8 cellular contexts compared by ENCODE assay signal in the genomic region with DNA sequence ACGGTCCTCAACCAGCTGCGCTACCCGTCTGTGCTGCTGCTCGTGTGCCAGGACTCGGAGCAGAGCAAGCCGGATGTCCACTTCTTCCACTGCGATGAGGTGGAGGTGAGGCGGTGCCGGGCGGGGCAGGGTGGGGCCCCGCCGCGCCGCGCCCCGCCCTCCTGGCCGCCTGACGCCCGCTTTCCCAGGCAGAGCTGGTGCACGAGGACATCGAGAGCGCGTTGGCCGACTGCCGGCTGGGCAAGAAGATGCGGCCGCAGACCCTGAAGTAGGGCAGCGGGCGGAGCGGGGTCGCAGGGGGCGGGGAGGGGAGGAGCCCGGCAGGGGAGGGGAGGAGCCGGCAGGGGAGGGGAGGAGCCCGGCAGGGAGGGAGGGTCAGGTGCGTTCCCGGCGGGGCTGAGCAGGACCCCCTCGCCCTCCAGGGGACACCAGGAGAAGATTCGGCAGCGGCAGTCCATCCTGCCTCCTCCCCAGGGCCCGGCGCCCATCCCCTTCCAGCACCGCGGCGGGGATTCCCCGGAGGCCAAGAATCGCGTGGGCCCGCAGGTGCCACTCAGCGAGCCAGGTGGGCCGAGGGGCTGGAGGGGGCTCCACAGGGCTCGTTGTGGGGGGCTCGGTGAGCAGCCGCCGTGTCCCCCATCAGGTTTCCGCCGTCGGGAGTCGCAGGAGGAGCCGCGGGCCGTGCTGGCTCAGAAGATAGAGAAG. TPM values are rescaled to one million over a fixed set of nuclear protein-coding genes. Genes with fewer than 3 reads are reported as not detected.
DNase-seq lines count a peak whose midpoint lies in the region; ATAC-seq lines count a peak whose summit lies in the region.

No MANE protein-coding gene starts in this region.

- peak in 2 of 3 donors; percentile 35 to 66 for DNase-seq in CD4-positive, CD25-positive, alpha-beta regulatory T cell
- DNase-seq in activated CD8-positive, alpha-beta T cell treated with anti-CD3 and anti-CD28 coated beads, Interleukin-2, amount 10 ng/mL, durations not matched to agents 7 days and 5 days = peak; percentile 44
- no peak for DNase-seq in cortex of kidney (lab: John Stamatoyannopoulos, UW)
- no peak for DNase-seq in pons (ENCODE audit: low spot score)

- POLR2A ChIA-PET in activated CD8-positive, alpha-beta T cell treated with anti-CD3 and anti-CD28 coated beads, Interleukin-2, amount 10 ng/mL, durations not matched to agents 7 days and 5 days (lab: Charles Lee) = interaction anchor here (0.6 to 0.7 kb wide), 2 partner anchors 404 to 499 kb away, joined by 3 to 4 read pairs; no protein-coding TSS in a partner anchor

- no peaks in the 10 kb centered on the region for H3K36me3 ChIP-seq in CD4-positive, CD25-positive, alpha-beta regulatory T cell (ENCODE audit: control insufficient read depth, insufficient read depth, low read length)
- H3K36me3 ChIP-seq in HUES6 (ENCODE audit: control insufficient read depth, insufficient read depth, low read length) (no peaks in the 10 kb centered on the region; the same call in 1 of the 2 replicates), iPS-20b (ENCODE audit: insufficient read depth, low read depth, low read length) (no peaks in the 10 kb centered on the region)

- H3K27me3 ChIP-seq in CD4-positive, CD25-positive, alpha-beta regulatory T cell (ENCODE audit: control insufficient read depth, insufficient read depth, low read length) = no peaks in the 10 kb centered on the region
- H3K27me3 ChIP-seq in HUES6 (ENCODE audit: control insufficient read depth, insufficient read depth, low read length) = peaks cover 27% of the 10 kb centered on the region; the same call in 1 of the 2 replicates
- H3K27me3 ChIP-seq in iPS-20b (ENCODE audit: insufficient read depth, low read length) = peaks cover 36% of the 10 kb centered on the region

- H3K4me1 ChIP-seq in CD4-positive, CD25-positive, alpha-beta regulatory T cell (ENCODE audit: control insufficient read depth, insufficient read depth, low read length, poor library complexity, severe bottlenecking) = peaks cover 37% of the 10 kb centered on the region
- peaks cover 5% of the 10 kb centered on the region for H3K4me1 ChIP-seq in HUES6 (ENCODE audit: control insufficient read depth, insufficient read depth, low read length)
- no peaks in the 10 kb centered on the region for H3K4me1 ChIP-seq in iPS-20b (ENCODE audit: insufficient read depth, low read length)

- CTCF ChIA-PET in activated CD8-positive, alpha-beta T cell treated with anti-CD3 and anti-CD28 coated beads, Interleukin-2, amount 10 ng/mL, durations not matched to agents 7 days and 5 days (lab: Charles Lee) = interaction anchor here (1.0 to 2.2 kb wide), 3 partner anchors 10 to 166 kb away, joined by 3 to 5 read pairs (median 4); no protein-coding TSS in a partner anchor

- H3K9me3 ChIP-seq in CD4-positive, CD25-positive, alpha-beta regulatory T cell (ENCODE audit: control insufficient read depth in 2 of 2, low read length in 2 of 2) = no peaks in the 10 kb centered on the region
- no peaks in the 10 kb centered on the region for H3K9me3 ChIP-seq in HUES6 (ENCODE audit: control insufficient read depth, insufficient read depth, low read depth, low read length)
- H3K9me3 ChIP-seq in iPS-20b (ENCODE audit: insufficient read depth, low read depth, low read length) = no peaks in the 10 kb centered on the region

- H3K9ac ChIP-seq in HUES6 (ENCODE audit: low read length) = no peak overlapping the region
- no peak overlapping the region for H3K9ac ChIP-seq in iPS-20b (ENCODE audit: low read depth, low read length)

- no peak overlapping the region for H3K27ac ChIP-seq in CD4-positive, CD25-positive, alpha-beta regulatory T cell (ENCODE audit: insufficient read depth, low read length, poor library complexity, severe bottlenecking)
- H3K27ac ChIP-seq in HUES6 (ENCODE audit: low read depth, low read length) (no peak overlapping the region), iPS-20b (ENCODE audit: low read length) (no peak overlapping the region)

- no peak overlapping the region for H3K27ac Mint-ChIP-seq in CD4-positive, CD25-positive, alpha-beta regulatory T cell
- no peak overlapping the region for H3K27ac Mint-ChIP-seq in activated CD8-positive, alpha-beta T cell treated with anti-CD3 and anti-CD28 coated beads, Interleukin-2, amount 10 ng/mL, durations not matched to agents 7 days and 5 days

- H3K9me3 Mint-ChIP-seq in CD4-positive, CD25-positive, alpha-beta regulatory T cell = no peaks in the 10 kb centered on the region
- no peaks in the 10 kb centered on the region for H3K9me3 Mint-ChIP-seq in activated CD8-positive, alpha-beta T cell treated with anti-CD3 and anti-CD28 coated beads, Interleukin-2, amount 10 ng/mL, durations not matched to agents 7 days and 5 days (ENCODE audit: insufficient read depth)

- peaks cover 13% of the 10 kb centered on the region for H3K27me3 Mint-ChIP-seq in CD4-positive, CD25-positive, alpha-beta regulatory T cell
- H3K27me3 Mint-ChIP-seq in activated CD8-positive, alpha-beta T cell treated with anti-CD3 and anti-CD28 coated beads, Interleukin-2, amount 10 ng/mL, durations not matched to agents 7 days and 5 days (ENCODE audit: low read depth) = peaks cover 25% of the 10 kb centered on the region

- H3K36me3 Mint-ChIP-seq in CD4-positive, CD25-positive, alpha-beta regulatory T cell = no peaks in the 10 kb centered on the region
- no peaks in the 10 kb centered on the region for H3K36me3 Mint-ChIP-seq in activated CD8-positive, alpha-beta T cell treated with anti-CD3 and anti-CD28 coated beads, Interleukin-2, amount 10 ng/mL, durations not matched to agents 7 days and 5 days (ENCODE audit: low read depth)

- H3K4me1 Mint-ChIP-seq in CD4-positive, CD25-positive, alpha-beta regulatory T cell = peaks cover 0 to 23% (median 9%) of the 10 kb centered on the region in 4 donors
- H3K4me1 Mint-ChIP-seq in activated CD8-positive, alpha-beta T cell treated with anti-CD3 and anti-CD28 coated beads, Interleukin-2, amount 10 ng/mL, durations not matched to agents 7 days and 5 days (ENCODE audit: low read depth) = peaks cover 18% of the 10 kb centered on the region

- H3K4me3 Mint-ChIP-seq in CD4-positive, CD25-positive, alpha-beta regulatory T cell = peak overlapping the region in 1 of 4 donors; percentile 52
- H3K4me3 Mint-ChIP-seq in activated CD8-positive, alpha-beta T cell treated with anti-CD3 and anti-CD28 coated beads, Interleukin-2, amount 10 ng/mL, durations not matched to agents 7 days and 5 days = no peak overlapping the region

- H3K4me3 ChIP-seq in CD4-positive, CD25-positive, alpha-beta regulatory T cell (ENCODE audit: low read depth, low read length) = no peak overlapping the region
- peak overlapping the region; percentile 37; the same call in 1 of the 2 replicates for H3K4me3 ChIP-seq in HUES6 (ENCODE audit: low read depth, low read length)
- peak overlapping the region; percentile 56 for H3K4me3 ChIP-seq in iPS-20b (ENCODE audit: low read length)

- peak; percentile 22 to 69 for ATAC-seq in CD4-positive, CD25-positive, alpha-beta regulatory T cell (ENCODE audit: low read depth in 2 of 2)
- ATAC-seq in activated CD8-positive, alpha-beta T cell treated with anti-CD3 and anti-CD28 coated beads, Interleukin-2, amount 10 ng/mL, durations not matched to agents 7 days and 5 days = peak; percentile 48
- ATAC-seq in HG03342 (IDR thresholded peaks at IDR 0.05; ENCODE audit: unreplicated experiment) = no peak
- no peak for ATAC-seq in HG02884 (IDR thresholded peaks at IDR 0.05; ENCODE audit: unreplicated experiment)

RNA-seq across cellular contexts. Expression of a gene that starts 14.8 kb away (rescaled TPM):
- 11.2 TPM for total RNA-seq in CD4-positive, CD25-positive, alpha-beta regulatory T cell
- polyA plus RNA-seq in CD4-positive, CD25-positive, alpha-beta regulatory T cell = 10 to 100 TPM; 17.4 to 19.4 (median 18.3) TPM
- 10 to 100 TPM; 13.9 to 15.0 TPM for total RNA-seq in activated CD8-positive, alpha-beta T cell treated with anti-CD3 and anti-CD28 coated beads, Interleukin-2, amount 10 ng/mL, durations not matched to agents 7 days and 5 days

RNA-seq across cellular contexts. Expression of a gene that starts 25.2 kb away (rescaled TPM):
- 26.3 TPM for total RNA-seq in CD4-positive, CD25-positive, alpha-beta regulatory T cell
- 10 to 100 TPM; 24.5 to 35.0 (median 27.0) TPM for polyA plus RNA-seq in CD4-positive, CD25-positive, alpha-beta regulatory T cell
- total RNA-seq in activated CD8-positive, alpha-beta T cell treated with anti-CD3 and anti-CD28 coated beads, Interleukin-2, amount 10 ng/mL, durations not matched to agents 7 days and 5 days = 10 to 100 TPM; 27.1 to 29.8 TPM

RNA-seq across cellular contexts. Expression of a gene that starts 25.8 kb away (rescaled TPM):
- total RNA-seq in CD4-positive, CD25-positive, alpha-beta regulatory T cell = 84.1 TPM
- polyA plus RNA-seq in CD4-positive, CD25-positive, alpha-beta regulatory T cell = 10 to 100 TPM; 33.5 to 46.5 (median 37.4) TPM
- 10 to 100 TPM; 34.1 to 36.7 TPM for total RNA-seq in activated CD8-positive, alpha-beta T cell treated with anti-CD3 and anti-CD28 coated beads, Interleukin-2, amount 10 ng/mL, durations not matched to agents 7 days and 5 days

RNA-seq across cellular contexts. Expression of a gene that starts 26.5 kb away (rescaled TPM):
- 68.3 TPM for total RNA-seq in CD4-positive, CD25-positive, alpha-beta regulatory T cell
- polyA plus RNA-seq in CD4-positive, CD25-positive, alpha-beta regulatory T cell = 100 to 1,000 TPM; 227 to 274 (median 240) TPM
- total RNA-seq in activated CD8-positive, alpha-beta T cell treated with anti-CD3 and anti-CD28 coated beads, Interleukin-2, amount 10 ng/mL, durations not matched to agents 7 days and 5 days = 100 to 1,000 TPM; 278 to 289 TPM

RNA-seq across cellular contexts. Expression of a gene that starts 56.5 kb away (rescaled TPM):
- total RNA-seq in CD4-positive, CD25-positive, alpha-beta regulatory T cell = 42.1 TPM
- 1 to 10 TPM; 3.6 to 5.5 (median 4.8) TPM for polyA plus RNA-seq in CD4-positive, CD25-positive, alpha-beta regulatory T cell
- total RNA-seq in activated CD8-positive, alpha-beta T cell treated with anti-CD3 and anti-CD28 coated beads, Interleukin-2, amount 10 ng/mL, durations not matched to agents 7 days and 5 days = 10 to 100 TPM; 52.1 to 63.2 TPM

Comparison
In these comparisons a context has a peak if more than half of its experiments do, and no peak if none do; other contexts are left out.
1. ATAC-seq: peak in CD4-positive, CD25-positive, alpha-beta regulatory T cell (2 of 2) and activated CD8-positive, alpha-beta T cell treated with anti-CD3 and anti-CD28 coated beads, Interleukin-2, amount 10 ng/mL, durations not matched to agents 7 days and 5 days (single experiment); none in HG03342 (single experiment) and HG02884 (single experiment).
2. DNase-seq: peak in CD4-positive, CD25-positive, alpha-beta regulatory T cell (2 of 3) and activated CD8-positive, alpha-beta T cell treated with anti-CD3 and anti-CD28 coated beads, Interleukin-2, amount 10 ng/mL, durations not matched to agents 7 days and 5 days (single experiment); none in cortex of kidney (single experiment) and pons (single experiment).